24 cellular contexts compared by ENCODE assay signal in the genomic region with DNA sequence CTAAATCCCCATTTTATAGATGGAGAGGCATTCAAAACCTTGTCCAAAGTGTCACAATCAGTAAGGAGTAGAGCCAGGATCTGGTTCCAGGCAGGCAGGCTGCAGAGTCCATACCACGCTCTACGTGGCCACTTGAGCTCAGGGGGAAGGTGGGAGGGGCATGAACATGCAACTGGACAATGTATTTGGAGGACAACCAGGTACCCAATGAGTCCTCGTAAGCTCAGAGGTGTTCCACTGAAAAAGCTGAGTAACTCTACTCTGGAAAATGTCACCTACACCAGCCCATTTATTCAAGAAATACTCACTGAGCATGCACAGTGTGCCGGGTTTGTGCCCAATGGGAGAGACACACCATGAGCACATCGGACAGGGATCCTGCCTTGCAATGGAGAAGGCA. TPM values are rescaled to one million over a fixed set of nuclear protein-coding genes. Genes with fewer than 3 reads are reported as not detected.
DNase-seq lines count a peak whose midpoint lies in the region; ATAC-seq, FAIRE-seq and TF ChIP-seq lines count a peak whose summit lies in the region.
"Had no signal": no experiment of that assay in that cellular context is flagged by ENCODE, and none has a peak within 500 bp of the region (broad histone marks: within the 10 kb centered on the region; RNA-seq: fewer than 3 reads in every experiment).

No MANE protein-coding gene starts in this region.

- ATAC-seq in HG03139 (IDR thresholded peaks at IDR 0.05; ENCODE audit: unreplicated experiment): no peak
- ATAC-seq in activated CD8-positive, alpha-beta T cell treated with anti-CD3 and anti-CD28 coated beads for 36 hours: no peak
- ATAC-seq: A549; CD8-positive, alpha-beta T cell; HCT116 had no signal

- no peak overlapping the region for H3K4me3 Mint-ChIP-seq in CD14-positive monocyte
- H3K4me3 Mint-ChIP-seq in activated CD8-positive, alpha-beta T cell treated with anti-CD3 and anti-CD28 coated beads for 36 hours: no peak overlapping the region
- H3K4me3 Mint-ChIP-seq: CD4-positive, CD25-positive, alpha-beta regulatory T cell; CD8-positive, alpha-beta T cell; H9 had no signal

- WGBS in thyroid gland, 2 donors: 52 to 65% methylated on average over 5 of the region's 5 CpGs

- TF ChIP-seq CTCF in thyroid gland (IDR thresholded peaks at IDR 0.05) (no peak), CD14-positive monocyte (IDR thresholded peaks at IDR 0.05) (no peak)
- TF ChIP-seq CTCF in activated CD8-positive, alpha-beta T cell treated with anti-CD3 and anti-CD28 coated beads for 36 hours (IDR thresholded peaks at IDR 0.05): no peak

- DNase-seq in AG20443 (ENCODE audit: low spot score): peak; percentile 2
- peak; percentile 24 for DNase-seq in ecto neural progenitor cell (ENCODE audit: low spot score)
- peak in 1 of 2 donors; percentile 42 for DNase-seq in thyroid gland
- no peak for DNase-seq in urothelium cell line (ENCODE audit: low spot score)
- DNase-seq in CD14-positive monocyte (ENCODE audit: low spot score): no peak
- DNase-seq in activated CD8-positive, alpha-beta T cell treated with anti-CD3 and anti-CD28 coated beads for 36 hours: no peak
- DNase-seq: 8988T; ACHN; C1 segment of cervical spinal cord; Caco-2; CD4-positive, CD25-positive, alpha-beta regulatory T cell; CD8-positive, alpha-beta T cell; DMS153; DND-41; GM23248; H9 had no signal

- H3K27ac ChIP-seq in thyroid gland: peak overlapping the region; percentile 66 to 80 (median 77)
- H3K27ac ChIP-seq: A549, GM23248 had no signal

- peak; percentile 71 for FAIRE-seq in urothelium cell line (lab: Jason Lieb, UNC)
- FAIRE-seq: A549, G401.6, GM12892, GM19239, H1 had no signal

- no peaks in the 10 kb centered on the region for H3K27me3 ChIP-seq in thyroid gland

- H3K27ac Mint-ChIP-seq in CD14-positive monocyte: no peak overlapping the region
- H3K27ac Mint-ChIP-seq in activated CD8-positive, alpha-beta T cell treated with anti-CD3 and anti-CD28 coated beads for 36 hours: no peak overlapping the region
- H3K27ac Mint-ChIP-seq: CD4-positive, CD25-positive, alpha-beta regulatory T cell; CD8-positive, alpha-beta T cell had no signal

- no peaks in the 10 kb centered on the region for H3K36me3 ChIP-seq in thyroid gland

- H3K4me1 Mint-ChIP-seq in CD14-positive monocyte: peaks cover 5% of the 10 kb centered on the region
- peaks cover 6% of the 10 kb centered on the region for H3K4me1 Mint-ChIP-seq in activated CD8-positive, alpha-beta T cell treated with anti-CD3 and anti-CD28 coated beads for 36 hours (ENCODE audit: low read depth)
- H3K4me1 Mint-ChIP-seq: H9 had no signal

- intact Hi-C loops in thyroid gland (cut with DNase I): no loop called here
- intact Hi-C loops in CD14-positive monocyte (cut with micrococcal nuclease): no loop called here
- intact Hi-C loops in activated CD8-positive, alpha-beta T cell treated with anti-CD3 and anti-CD28 coated beads for 36 hours (cut with micrococcal nuclease): no loop called here

- POLR2A ChIA-PET in activated CD8-positive, alpha-beta T cell treated with anti-CD3 and anti-CD28 coated beads for 36 hours (lab: Charles Lee): no interaction called here

- H3K27me3 Mint-ChIP-seq in CD14-positive monocyte (ENCODE audit: low read depth in 3 of 3): peaks cover 7 to 18% (median 10%) of the 10 kb centered on the region in 3 donors
- H3K27me3 Mint-ChIP-seq in activated CD8-positive, alpha-beta T cell treated with anti-CD3 and anti-CD28 coated beads for 36 hours: peaks cover 23% of the 10 kb centered on the region

- no peak for TF ChIP-seq POLR2A in thyroid gland (IDR thresholded peaks at IDR 0.05)

- H3K4me3 ChIP-seq in thyroid gland (replicated peaks in 1 of 3): no peak overlapping the region
- H3K4me3 ChIP-seq: A549, GM23248 had no signal

- CTCF ChIA-PET in activated CD8-positive, alpha-beta T cell treated with anti-CD3 and anti-CD28 coated beads for 36 hours (lab: Charles Lee): interaction anchor here (0.7 kb wide), 1 partner anchor 11 kb away, joined by 3 read pairs; no protein-coding TSS in a partner anchor

- H3K9me3 ChIP-seq in thyroid gland: no peaks in the 10 kb centered on the region
- H3K9me3 ChIP-seq: A549, Caco-2 had no signal

- H3K36me3 Mint-ChIP-seq in CD14-positive monocyte: no peaks in the 10 kb centered on the region
- no peaks in the 10 kb centered on the region for H3K36me3 Mint-ChIP-seq in activated CD8-positive, alpha-beta T cell treated with anti-CD3 and anti-CD28 coated beads for 36 hours (ENCODE audit: low read depth)
- H3K36me3 Mint-ChIP-seq: CD4-positive, CD25-positive, alpha-beta regulatory T cell; CD8-positive, alpha-beta T cell had no signal

- peaks cover 28 to 46% of the 10 kb centered on the region in 2 donors for H3K4me1 ChIP-seq in thyroid gland
- H3K4me1 ChIP-seq: A549 had no signal

- H3K9me3 Mint-ChIP-seq in CD14-positive monocyte: peaks cover 0 to 5% (median 0%) of the 10 kb centered on the region in 7 donors
- no peaks in the 10 kb centered on the region for H3K9me3 Mint-ChIP-seq in activated CD8-positive, alpha-beta T cell treated with anti-CD3 and anti-CD28 coated beads for 36 hours
- H3K9me3 Mint-ChIP-seq: CD8-positive, alpha-beta T cell; H9 had no signal

RNA-seq across cellular contexts. Expression of a gene that starts 11.2 kb away (rescaled TPM):
- total RNA-seq in thyroid gland: not detected
- polyA plus RNA-seq in CD14-positive monocyte: not detected
- total RNA-seq in activated CD8-positive, alpha-beta T cell treated with anti-CD3 and anti-CD28 coated beads for 36 hours: not detected
- total RNA-seq: CD4-positive, CD25-positive, alpha-beta regulatory T cell; CD8-positive, alpha-beta T cell; GM23248; H1; H9 had no signal
- polyA plus RNA-seq: BJ; CD4-positive, CD25-positive, alpha-beta regulatory T cell; GM23248; H1 had no signal

RNA-seq across cellular contexts. Expression of a gene that starts 22.6 kb away (rescaled TPM):
- total RNA-seq in thyroid gland: not detected
- polyA plus RNA-seq in CD14-positive monocyte: not detected
- total RNA-seq in activated CD8-positive, alpha-beta T cell treated with anti-CD3 and anti-CD28 coated beads for 36 hours: not detected
- total RNA-seq: CD4-positive, CD25-positive, alpha-beta regulatory T cell; CD8-positive, alpha-beta T cell; GM23248; H1; H9 had no signal
- polyA plus RNA-seq: A549; BJ; CD4-positive, CD25-positive, alpha-beta regulatory T cell; GM23248; H1 had no signal

Comparison
In these comparisons a context has a peak if more than half of its experiments do, and no peak if none do; other contexts are left out.
1. DNase-seq: peak in AG20443 (single experiment) and ecto neural progenitor cell (single experiment); none in urothelium cell line (single experiment), CD14-positive monocyte (single experiment) and activated CD8-positive, alpha-beta T cell treated with anti-CD3 and anti-CD28 coated beads for 36 hours (single experiment).